Comparison of ENCODE assay signal across 1 cellular context in genomic region chr1:214604543-214604942, GRCh38.
TF ChIP-seq lines count a peak whose summit lies in the region.

No MANE protein-coding gene starts in this region.

TF ChIP-seq in GM12878, 131 proteins besides CTCF, POLR2A, EP300 and RAD21:
- TF ChIP-seq CHD4 (IDR thresholded peaks at IDR 0.05) (no peak), YY1 (IDR thresholded peaks at IDR 0.05; ENCODE audit: low read depth, low read length) (no peak), NRF1 (conservative IDR thresholded peaks at IDR 0.05; ENCODE audit: low read depth, low read length) (no peak), RAD51 (IDR thresholded peaks at IDR 0.05) (no peak), USF1 (IDR thresholded peaks at IDR 0.05; ENCODE audit: borderline replicate concordance, extremely low read length, insufficient read depth, low read depth, low read length) (no peak), RB1 (IDR thresholded peaks at IDR 0.05; ENCODE audit: borderline replicate concordance) (no peak), E2F4 (IDR thresholded peaks at IDR 0.05; ENCODE audit: low read depth, low read length) (no peak), TAF1 (IDR thresholded peaks at IDR 0.05; ENCODE audit: borderline replicate concordance, low read depth, low read length) (no peak), ATF3 (IDR thresholded peaks at IDR 0.05; ENCODE audit: borderline replicate concordance, extremely low read depth, low read depth, low read length) (no peak), HCFC1 (IDR thresholded peaks at IDR 0.05; ENCODE audit: low read length) (no peak), IRF4 (IDR thresholded peaks at IDR 0.05; ENCODE audit: low read depth, low read length) (no peak), MLLT1 (IDR thresholded peaks at IDR 0.05) (no peak), CBFB (IDR thresholded peaks at IDR 0.05; ENCODE audit: low read depth) (no peak), TARDBP (IDR thresholded peaks at IDR 0.05; ENCODE audit: borderline replicate concordance) (no peak), FOXM1 (IDR thresholded peaks at IDR 0.05; ENCODE audit: low read depth, low read length) (no peak), PML (IDR thresholded peaks at IDR 0.05; ENCODE audit: low read length) (no peak), E2F8 (IDR thresholded peaks at IDR 0.05; ENCODE audit: low read depth, partially characterized antibody) (no peak), WRNIP1 (IDR thresholded peaks at IDR 0.05; ENCODE audit: borderline replicate concordance, low read depth, low read length) (no peak), EGR1 (IDR thresholded peaks at IDR 0.05; ENCODE audit: borderline replicate concordance in 1 of 2, low read depth in 2 of 2, low read length in 2 of 2) (no peak)
